10 cellular contexts compared by ENCODE assay signal in genomic region chr15:90570643-90571042, GRCh38. TPM values are rescaled to one million over a fixed set of nuclear protein-coding genes. Genes with fewer than 3 reads are reported as not detected.
DNase-seq lines count a peak whose midpoint lies in the region; ATAC-seq and TF ChIP-seq lines count a peak whose summit lies in the region.
"Had no signal": no experiment of that assay in that cellular context is flagged by ENCODE, and none has a peak within 500 bp of the region (broad histone marks: within the 10 kb centered on the region; RNA-seq: fewer than 3 reads in every experiment).

No MANE protein-coding gene starts in this region.

- no peak for DNase-seq in CD8-positive, alpha-beta memory T cell
- peak; percentile 19 for DNase-seq in RPMI7951 (ENCODE audit: low read depth)
- DNase-seq in GF-D8 (lab: John Stamatoyannopoulos, UW): no peak
- DNase-seq in vagina (ENCODE audit: extremely low spot score in 2 of 2): no peak
- DNase-seq: NCI-H1930; stimulated activated CD4-positive, alpha-beta T cell treated with anti-CD3 and anti-CD28 coated beads, Interleukin-15, amount 100 ng/mL, for 24 hours had no signal

- intact Hi-C loops in dendritic cell treated with granulocyte-macrophage colony-stimulating factor and Interleukin-4, amounts not matched to agents 40 ng/mL and 50 ng/mL, for 4 days (cut with micrococcal nuclease): loop anchor here (5.0 kb wide), 1 partner anchor 38 kb away; no protein-coding TSS in a partner anchor
- intact Hi-C loops in vagina (cut with DNase I): no loop called here

- no peaks in the 10 kb centered on the region for H3K27me3 ChIP-seq in CD8-positive, alpha-beta memory T cell (ENCODE audit: insufficient read depth, low read length, poor library complexity, severe bottlenecking)
- H3K27me3 ChIP-seq in skeletal muscle satellite cell (ENCODE audit: control insufficient read depth, insufficient read depth, low read length): no peaks in the 10 kb centered on the region
- H3K27me3 ChIP-seq in vagina: no peaks in the 10 kb centered on the region

- peak overlapping the region; percentile 11 for H3K4me3 ChIP-seq in CD8-positive, alpha-beta memory T cell (ENCODE audit: low read length)
- H3K4me3 ChIP-seq in skeletal muscle satellite cell (ENCODE audit: low read length) (no peak overlapping the region), vagina (no peak overlapping the region)

- H3K4me1 ChIP-seq in CD8-positive, alpha-beta memory T cell (ENCODE audit: insufficient read depth, low read length): peaks cover 84% of the 10 kb centered on the region
- peaks cover 13% of the 10 kb centered on the region for H3K4me1 ChIP-seq in skeletal muscle satellite cell (ENCODE audit: control insufficient read depth, insufficient read depth, low read length)
- H3K4me1 ChIP-seq in vagina: peaks cover 18% of the 10 kb centered on the region

- peaks cover 0 to 6% (median 2%) of the 10 kb centered on the region in 3 donors for H3K36me3 Mint-ChIP-seq in CD8-positive, alpha-beta memory T cell
- no peaks in the 10 kb centered on the region for H3K36me3 Mint-ChIP-seq in dendritic cell treated with granulocyte-macrophage colony-stimulating factor and Interleukin-4, amounts not matched to agents 40 ng/mL and 50 ng/mL, for 4 days (ENCODE audit: low read depth)

- POLR2A ChIA-PET in CD8-positive, alpha-beta memory T cell (lab: Charles Lee): no interaction called here

- no peaks in the 10 kb centered on the region for H3K27me3 Mint-ChIP-seq in CD8-positive, alpha-beta memory T cell
- H3K27me3 Mint-ChIP-seq in dendritic cell treated with granulocyte-macrophage colony-stimulating factor and Interleukin-4, amounts not matched to agents 40 ng/mL and 50 ng/mL, for 4 days: no peaks in the 10 kb centered on the region

- no peak for ATAC-seq in GM21515 (IDR thresholded peaks at IDR 0.05; ENCODE audit: unreplicated experiment)

- no peaks in the 10 kb centered on the region for H3K9me3 ChIP-seq in CD8-positive, alpha-beta memory T cell (ENCODE audit: low read length)
- H3K9me3 ChIP-seq in skeletal muscle satellite cell (replicated peaks; ENCODE audit: low read length) (no peaks in the 10 kb centered on the region), vagina (no peaks in the 10 kb centered on the region)

- peak overlapping the region in 4 of 7 donors; percentile 2 to 35 (median 18) for H3K4me3 Mint-ChIP-seq in CD8-positive, alpha-beta memory T cell
- H3K4me3 Mint-ChIP-seq in dendritic cell treated with granulocyte-macrophage colony-stimulating factor and Interleukin-4, amounts not matched to agents 40 ng/mL and 50 ng/mL, for 4 days: peak overlapping the region; percentile 20
- H3K4me3 Mint-ChIP-seq: neural crest cell had no signal

- H3K36me3 ChIP-seq in CD8-positive, alpha-beta memory T cell (ENCODE audit: insufficient read depth, low read length): no peaks in the 10 kb centered on the region
- H3K36me3 ChIP-seq in skeletal muscle satellite cell (ENCODE audit: insufficient read depth, low read length) (no peaks in the 10 kb centered on the region), vagina (no peaks in the 10 kb centered on the region)

- H3K9me3 Mint-ChIP-seq in CD8-positive, alpha-beta memory T cell: no peaks in the 10 kb centered on the region
- H3K9me3 Mint-ChIP-seq in dendritic cell treated with granulocyte-macrophage colony-stimulating factor and Interleukin-4, amounts not matched to agents 40 ng/mL and 50 ng/mL, for 4 days: no peaks in the 10 kb centered on the region

- CTCF ChIA-PET in CD8-positive, alpha-beta memory T cell (lab: Charles Lee): no interaction called here

- peak overlapping the region; percentile 48 for H3K9ac ChIP-seq in skeletal muscle satellite cell (ENCODE audit: low read depth, low read length)

- peak overlapping the region; percentile 55 for H3K4me2 ChIP-seq in skeletal muscle satellite cell (ENCODE audit: low read length)

- no peak for TF ChIP-seq POLR2A in vagina (IDR thresholded peaks at IDR 0.05)

- peak overlapping the region in 5 of 8 donors; percentile 64 to 89 (median 75) for H3K27ac Mint-ChIP-seq in CD8-positive, alpha-beta memory T cell
- H3K27ac Mint-ChIP-seq in dendritic cell treated with granulocyte-macrophage colony-stimulating factor and Interleukin-4, amounts not matched to agents 40 ng/mL and 50 ng/mL, for 4 days: peak overlapping the region; percentile 93

- peak overlapping the region; percentile 26 for H3K27ac ChIP-seq in CD8-positive, alpha-beta memory T cell (ENCODE audit: low read depth, low read length)
- H3K27ac ChIP-seq in vagina: no peak overlapping the region

- H3K4me1 Mint-ChIP-seq in CD8-positive, alpha-beta memory T cell: peaks cover 72 to 94% (median 84%) of the 10 kb centered on the region in 3 donors
- peaks cover 65% of the 10 kb centered on the region for H3K4me1 Mint-ChIP-seq in dendritic cell treated with granulocyte-macrophage colony-stimulating factor and Interleukin-4, amounts not matched to agents 40 ng/mL and 50 ng/mL, for 4 days (ENCODE audit: low read depth)
- H3K4me1 Mint-ChIP-seq: neural crest cell had no signal

- TF ChIP-seq CTCF in vagina (IDR thresholded peaks at IDR 0.05): no peak

RNA-seq across cellular contexts. Expression of gene CRTC3, which starts 40.9 kb away (rescaled TPM):
- 10 to 100 TPM; 25.5 to 26.7 TPM for total RNA-seq in CD8-positive, alpha-beta memory T cell
- polyA plus RNA-seq in CD8-positive, alpha-beta memory T cell: 34.2 TPM
- 10.5 and 10.7 TPM in 2 replicates for total RNA-seq in RPMI7951 (2014; rRNA removed; shearing (Covaris generic))
- total RNA-seq in skeletal muscle satellite cell (2012; rRNA removed): 10.9 and 11.6 TPM in 2 replicates
- total RNA-seq in vagina: 43.5 TPM
